In genomic region chr18:73842795-73843394, GRCh38 we compare ENCODE assay signal across 8 cellular contexts.
A peak's percentile ranks its signal among the peaks of the same experiment; 100 is the strongest.
DNase-seq lines count a peak whose midpoint lies in the region; ATAC-seq lines count a peak whose summit lies in the region.

No MANE protein-coding gene starts in this region.

- no peaks in the 10 kb centered on the region for H3K9me3 Mint-ChIP-seq in CD4-positive, CD25-positive, alpha-beta regulatory T cell

- H3K4me1 Mint-ChIP-seq in CD4-positive, CD25-positive, alpha-beta regulatory T cell: peaks cover 0 to 9% (median 2%) of the 10 kb centered on the region in 4 donors

- H3K27me3 Mint-ChIP-seq in CD4-positive, CD25-positive, alpha-beta regulatory T cell: no peaks in the 10 kb centered on the region

- DNase-seq in CD4-positive, CD25-positive, alpha-beta regulatory T cell: peak in 2 of 3 donors; percentile 21 to 47
- peak; percentile 23 for DNase-seq in NT2/D1 (ENCODE audit: low read depth, low spot score)
- peak; percentile 4 for DNase-seq in activated gamma-delta T cell treated with anti-CD3 and anti-CD28 coated beads, Interleukin-2, amount 50 U/mL, for 16 hours (ENCODE audit: low read depth)
- peak; percentile 42 for DNase-seq in germinal center (ENCODE audit: low spot score)
- peak; percentile 52 for DNase-seq in putamen (ENCODE audit: low spot score)

- H3K27ac ChIP-seq in CD4-positive, CD25-positive, alpha-beta regulatory T cell (ENCODE audit: insufficient read depth, low read length, poor library complexity, severe bottlenecking): no peak overlapping the region

- no peaks in the 10 kb centered on the region for H3K27me3 ChIP-seq in CD4-positive, CD25-positive, alpha-beta regulatory T cell (ENCODE audit: control insufficient read depth, insufficient read depth, low read length)
- H3K27me3 ChIP-seq in NT2/D1 (ENCODE audit: insufficient read depth, insufficient read length): no peaks in the 10 kb centered on the region

- ATAC-seq in CD4-positive, CD25-positive, alpha-beta regulatory T cell (ENCODE audit: low read depth in 2 of 2): no peak
- ATAC-seq in GM18909 (IDR thresholded peaks at IDR 0.05; ENCODE audit: poor library complexity, unreplicated experiment) (peak; percentile 92), HG03135 (IDR thresholded peaks at IDR 0.05; ENCODE audit: unreplicated experiment) (peak; percentile 80), HG02840 (IDR thresholded peaks at IDR 0.05; ENCODE audit: low FRiP score, unreplicated experiment) (no peak)

- no peak overlapping the region for H3K27ac Mint-ChIP-seq in CD4-positive, CD25-positive, alpha-beta regulatory T cell

- H3K36me3 ChIP-seq in CD4-positive, CD25-positive, alpha-beta regulatory T cell (ENCODE audit: control insufficient read depth, insufficient read depth, low read length): no peaks in the 10 kb centered on the region
- H3K36me3 ChIP-seq in NT2/D1 (ENCODE audit: insufficient read depth, insufficient read length, low read length): no peaks in the 10 kb centered on the region

- H3K4me3 Mint-ChIP-seq in CD4-positive, CD25-positive, alpha-beta regulatory T cell: peak overlapping the region in 3 of 4 donors; percentile 61 to 79 (median 62)

- no peak overlapping the region for H3K9ac ChIP-seq in NT2/D1 (ENCODE audit: insufficient read length, low read depth)

- H3K4me1 ChIP-seq in CD4-positive, CD25-positive, alpha-beta regulatory T cell (ENCODE audit: control insufficient read depth, insufficient read depth, low read length, poor library complexity, severe bottlenecking): no peaks in the 10 kb centered on the region
- no peaks in the 10 kb centered on the region for H3K4me1 ChIP-seq in NT2/D1 (ENCODE audit: insufficient read depth, insufficient read length)

- peak overlapping the region; percentile 60 for H3K4me3 ChIP-seq in CD4-positive, CD25-positive, alpha-beta regulatory T cell (ENCODE audit: low read depth, low read length)
- H3K4me3 ChIP-seq in NT2/D1 (ENCODE audit: insufficient read length, low read depth): no peak overlapping the region

- no peaks in the 10 kb centered on the region for H3K9me3 ChIP-seq in CD4-positive, CD25-positive, alpha-beta regulatory T cell (ENCODE audit: control insufficient read depth in 2 of 2, low read length in 2 of 2)
- no peaks in the 10 kb centered on the region for H3K9me3 ChIP-seq in NT2/D1 (ENCODE audit: insufficient read depth, low read length)

- no peaks in the 10 kb centered on the region for H3K36me3 Mint-ChIP-seq in CD4-positive, CD25-positive, alpha-beta regulatory T cell

Comparison
In these comparisons a context has a peak if more than half of its experiments do, and no peak if none do; other contexts are left out.
1. ATAC-seq: peak in GM18909 (single experiment) and HG03135 (single experiment); none in CD4-positive, CD25-positive, alpha-beta regulatory T cell (0 of 2) and HG02840 (single experiment).
2. Peak in every context shown above with its lines, with median percentiles within 50 percentile points of each other: DNase-seq.